In genomic region chr7:131607291-131608111, GRCh38 we compare ENCODE assay signal across 1 cellular context.
TF ChIP-seq lines count a peak whose summit lies in the region.

No MANE protein-coding gene starts in this region.

TF ChIP-seq in GM23338, 12 proteins besides CTCF, POLR2A, EP300 and RAD21 (continued from another document):
- TF ChIP-seq ZNF462 (CRISPR knock-in tag; IDR thresholded peaks at IDR 0.05), result no peak
- no peak for TF ChIP-seq ZNF331 (CRISPR knock-in tag; IDR thresholded peaks at IDR 0.05; ENCODE audit: low read depth)
- no peak for TF ChIP-seq ETS1 (IDR thresholded peaks at IDR 0.05)
- no peak for TF ChIP-seq POLR2AphosphoS5 (IDR thresholded peaks at IDR 0.05; ENCODE audit: low read depth)
- no peak for TF ChIP-seq REST (IDR thresholded peaks at IDR 0.05; ENCODE audit: unreplicated experiment)
- no peak for TF ChIP-seq ZNF114 (CRISPR knock-in tag; IDR thresholded peaks at IDR 0.05)
